Comparison of ENCODE assay signal across 16 cellular contexts in genomic region chr11:93857413-93858185, GRCh38. TPM values are rescaled to one million over a fixed set of nuclear protein-coding genes. Genes with fewer than 3 reads are reported as not detected.
DNase-seq lines count a peak whose midpoint lies in the region; ATAC-seq and TF ChIP-seq lines count a peak whose summit lies in the region.
"Had no signal": no experiment of that assay in that cellular context is flagged by ENCODE, and none has a peak within 500 bp of the region (broad histone marks: within the 10 kb centered on the region; RNA-seq: fewer than 3 reads in every experiment).

No MANE protein-coding gene starts in this region.

- ATAC-seq in HG02798 (IDR thresholded peaks at IDR 0.05; ENCODE audit: poor library complexity, unreplicated experiment) = no peak
- no peak for ATAC-seq in GM21381 (IDR thresholded peaks at IDR 0.05; ENCODE audit: unreplicated experiment)
- ATAC-seq: activated CD8-positive, alpha-beta T cell treated with anti-CD3 and anti-CD28 coated beads for 36 hours; naive thymus-derived CD4-positive, alpha-beta T cell had no signal

- no peak for TF ChIP-seq CTCF in choroid plexus epithelial cell (conservative IDR thresholded peaks at IDR 0.05; ENCODE audit: low read depth, low read length)

- no peak overlapping the region for H3K4me3 ChIP-seq in choroid plexus epithelial cell (ENCODE audit: low read depth, low read length)
- H3K4me3 ChIP-seq: esophagus squamous epithelium, PC-9 had no signal

- DNase-seq in G401 (ENCODE audit: low spot score) (peak; percentile 64), NCI-H2196 treated with DMSO at 0.1 percent for 48 hours (lab: John Stamatoyannopoulos, UW; ENCODE audit: unreplicated experiment) (peak; percentile 42), choroid plexus epithelial cell (ENCODE audit: low read depth) (peak; percentile 40), inferior parietal cortex (ENCODE audit: extremely low spot score) (peak; percentile 29), NCI-H82 (lab: John Stamatoyannopoulos, UW) (no peak)
- no peak for DNase-seq in activated CD4-positive, alpha-beta T cell treated with anti-CD3 and anti-CD28 coated beads for 1 hour
- DNase-seq: activated CD8-positive, alpha-beta T cell treated with anti-CD3 and anti-CD28 coated beads for 36 hours; esophagus squamous epithelium; KBM-7; naive thymus-derived CD4-positive, alpha-beta T cell; PC-9; stimulated activated CD4-positive, alpha-beta T cell treated with anti-CD3 and anti-CD28 coated beads, Interleukin-15, amount 100 ng/mL, for 24 hours had no signal

- in situ Hi-C loops in G401 (cut with HindIII; ENCODE audit: low sequenced_read_pairs) = no loop called here

RNA-seq across cellular contexts. Expression of gene VSTM5, which starts 7.2 kb away (rescaled TPM):
- not detected in 2 replicates for total RNA-seq in G401 (2014; rRNA removed; shearing (Covaris generic))
- total RNA-seq: activated CD8-positive, alpha-beta T cell treated with anti-CD3 and anti-CD28 coated beads for 36 hours; activated T-helper 1 cell treated with anti-CD3 and anti-CD28 coated beads, Interleukin-12 subunit alpha, Interleukin-12 subunit beta, Interleukin-2, Interleukin-4 antibody, amounts not matched to agents 30 ng/mL and 10 ng/mL and 1 ng/mL, durations not matched to agents 14 hours and 24 hours and 36 hours; naive thymus-derived CD4-positive, alpha-beta T cell; NCI-H460 had no signal

Comparison
In these comparisons a context has a peak if more than half of its experiments do, and no peak if none do; other contexts are left out.
1. DNase-seq: peak in G401 (single experiment), NCI-H2196 treated with DMSO at 0.1 percent for 48 hours (single experiment), choroid plexus epithelial cell (single experiment) and inferior parietal cortex (single experiment); none in activated CD4-positive, alpha-beta T cell treated with anti-CD3 and anti-CD28 coated beads for 1 hour (single experiment) and NCI-H82 (single experiment).